ENCODE assay signal across 12 cellular contexts in genomic region chr20:33919653-33920052, GRCh38.
"Had no signal": no experiment of that assay in that cellular context is flagged by ENCODE, and none has a peak within 500 bp of the region (broad histone marks: within the 10 kb centered on the region; RNA-seq: fewer than 3 reads in every experiment).

No MANE protein-coding gene starts in this region.

- H3K4me3 ChIP-seq: left ventricle myocardium inferior had no signal

- H3K27me3 Mint-ChIP-seq: activated naive CD8-positive, alpha-beta T cell treated with anti-CD3 and anti-CD28 coated beads for 36 hours; activated T-cell treated with anti-CD3 and anti-CD28 coated beads, Interleukin-2, amount 50 U/mL, for 24 hours had no signal

- DNase-seq: activated CD4-positive, alpha-beta T cell treated with anti-CD3 and anti-CD28 coated beads, Interleukin-2, amount 50 U/mL, for 1 hour; activated effector memory CD4-positive, alpha-beta T cell treated with Interleukin-2 at 50 U/mL for 16 hours; activated naive CD8-positive, alpha-beta T cell treated with anti-CD3 and anti-CD28 coated beads for 36 hours; activated T-cell treated with anti-CD3 and anti-CD28 coated beads, Interleukin-2, amount 50 U/mL, for 24 hours; brain microvascular endothelial cell; dermis blood vessel endothelial cell; endodermal cell; erythroblast; left ventricle myocardium inferior; stimulated activated CD4-positive, alpha-beta T cell treated with anti-CD3 and anti-CD28 coated beads, Interleukin-12 subunit alpha, Interleukin-12 subunit beta, amount 100 ng/mL, for 4 hours; stimulated activated CD4-positive, alpha-beta T cell treated with anti-CD3 and anti-CD28 coated beads, Interleukin-2, amount 100 ng/mL, for 48 hours; stimulated activated naive CD4-positive, alpha-beta T cell treated with Interleukin-2 at 50 U/mL for 16 hours had no signal

- H3K9me3 Mint-ChIP-seq: activated naive CD8-positive, alpha-beta T cell treated with anti-CD3 and anti-CD28 coated beads for 36 hours; activated T-cell treated with anti-CD3 and anti-CD28 coated beads, Interleukin-2, amount 50 U/mL, for 24 hours; endodermal cell had no signal

- H3K4me3 Mint-ChIP-seq: activated naive CD8-positive, alpha-beta T cell treated with anti-CD3 and anti-CD28 coated beads for 36 hours; activated T-cell treated with anti-CD3 and anti-CD28 coated beads, Interleukin-2, amount 50 U/mL, for 24 hours; endodermal cell had no signal

- H3K27ac Mint-ChIP-seq: activated naive CD8-positive, alpha-beta T cell treated with anti-CD3 and anti-CD28 coated beads for 36 hours; activated T-cell treated with anti-CD3 and anti-CD28 coated beads, Interleukin-2, amount 50 U/mL, for 24 hours; endodermal cell had no signal

- H3K36me3 Mint-ChIP-seq: activated naive CD8-positive, alpha-beta T cell treated with anti-CD3 and anti-CD28 coated beads for 36 hours had no signal

- H3K4me1 Mint-ChIP-seq: endodermal cell had no signal
